ENCODE assay signal across 13 cellular contexts in genomic region chr21:29133796-29134195, GRCh38.
"Had no signal": no experiment of that assay in that cellular context is flagged by ENCODE, and none has a peak within 500 bp of the region (broad histone marks: within the 10 kb centered on the region; RNA-seq: fewer than 3 reads in every experiment).

No MANE protein-coding gene starts in this region.

- H3K4me2 ChIP-seq: smooth muscle cell had no signal

- H3K27ac ChIP-seq: esophagus squamous epithelium, foreskin keratinocyte, heart left ventricle, neutrophil, right atrium auricular region, thyroid gland had no signal

- H3K9me3 Mint-ChIP-seq: activated T-cell treated with anti-CD3 and anti-CD28 coated beads, Interleukin-2, amount 50 U/mL, for 4 hours had no signal

- H3K36me3 ChIP-seq: esophagus squamous epithelium, heart left ventricle, neutrophil, right atrium auricular region, thyroid gland had no signal

- DNase-seq: activated CD4-positive, alpha-beta memory T cell treated with anti-CD3 and anti-CD28 coated beads for 36 hours; activated effector memory CD4-positive, alpha-beta T cell treated with anti-CD3 and anti-CD28 coated beads, Interleukin-2, amount 50 U/mL, for 16 hours; activated T-cell treated with anti-CD3 and anti-CD28 coated beads, Interleukin-2, amount 50 U/mL, for 4 hours; esophagus squamous epithelium; foreskin keratinocyte; heart left ventricle; naive thymus-derived CD4-positive, alpha-beta T cell; T-helper 9 cell; thyroid gland had no signal

- H3K27ac Mint-ChIP-seq: activated CD4-positive, alpha-beta memory T cell treated with anti-CD3 and anti-CD28 coated beads for 36 hours; activated naive CD8-positive, alpha-beta T cell; naive thymus-derived CD4-positive, alpha-beta T cell had no signal

- H3K4me1 ChIP-seq: right atrium auricular region, thyroid gland had no signal

- H3K9me3 ChIP-seq: esophagus squamous epithelium, neutrophil, thyroid gland had no signal

- H3K4me3 ChIP-seq: esophagus squamous epithelium, heart left ventricle, right atrium auricular region, smooth muscle cell, thyroid gland had no signal

- H3K27me3 ChIP-seq: esophagus squamous epithelium, foreskin keratinocyte, heart left ventricle, neutrophil, right atrium auricular region, thyroid gland had no signal

- H3K27me3 Mint-ChIP-seq: activated CD4-positive, alpha-beta memory T cell treated with anti-CD3 and anti-CD28 coated beads for 36 hours had no signal

- H3K4me3 Mint-ChIP-seq: activated CD4-positive, alpha-beta memory T cell treated with anti-CD3 and anti-CD28 coated beads for 36 hours; activated naive CD8-positive, alpha-beta T cell; activated T-cell treated with anti-CD3 and anti-CD28 coated beads, Interleukin-2, amount 50 U/mL, for 4 hours; naive thymus-derived CD4-positive, alpha-beta T cell had no signal
